8 cellular contexts compared by ENCODE assay signal in the genomic region with DNA sequence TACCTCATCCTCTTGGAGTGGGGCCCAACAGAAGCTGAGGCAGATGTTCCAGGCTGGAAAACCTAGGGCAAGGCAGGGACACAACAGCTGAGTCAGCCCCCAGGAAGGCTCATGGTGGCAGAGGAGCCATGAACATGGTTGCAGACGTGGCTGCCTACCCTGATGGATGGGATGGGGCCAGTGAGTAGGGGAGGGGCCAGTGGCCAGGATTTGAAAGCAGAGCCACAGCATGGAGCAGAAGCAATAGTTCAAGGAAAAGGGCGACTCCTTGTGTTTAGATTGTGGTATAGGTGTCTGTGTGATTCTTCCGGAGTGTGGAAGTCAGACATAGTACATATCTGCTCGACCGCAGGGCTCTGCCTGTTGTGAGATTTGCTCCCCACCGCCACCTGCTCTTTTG. TPM values are rescaled to one million over a fixed set of nuclear protein-coding genes. Genes with fewer than 3 reads are reported as not detected.
DNase-seq lines count a peak whose midpoint lies in the region; ATAC-seq and TF ChIP-seq lines count a peak whose summit lies in the region.

No MANE protein-coding gene starts in this region.

- DNase-seq in BJ (ENCODE audit: low read depth) (no peak), hepatocyte (ENCODE audit: low spot score) (no peak), C1 segment of cervical spinal cord (lab: John Stamatoyannopoulos, UW) (no peak), NCI-H2227 treated with DMSO at 0.1 percent for 48 hours (lab: John Stamatoyannopoulos, UW) (no peak), retina (no peak)
- DNase-seq in activated CD4-positive, alpha-beta T cell treated with anti-CD3 and anti-CD28 coated beads, Interleukin-2, amount 50 U/mL, for 4 hours = peak; percentile 10 to 20

- CTCF ChIA-PET in BJ (lab: Yijun Ruan, JAX) = interaction anchor here (1.0 to 3.6 kb wide), 8 partner anchors 9 to 256 kb away, joined by 3 to 13 read pairs (median 8); a partner anchor contains a TSS

- peak; percentile 12; the same call in 1 of the 2 replicates for TF ChIP-seq RAD21 in Ishikawa (IDR thresholded peaks at IDR 0.05; ENCODE audit: low read depth)

- TF ChIP-seq EP300 in Ishikawa (IDR thresholded peaks at IDR 0.05; ENCODE audit: borderline replicate concordance) = no peak

- ATAC-seq in GM18858 (IDR thresholded peaks at IDR 0.05; ENCODE audit: unreplicated experiment) = no peak

- H3K27me3 ChIP-seq in BJ (ENCODE audit: control insufficient read depth, insufficient read depth, low read length) (no peaks in the 10 kb centered on the region; the same call in 1 of the 2 replicates), hepatocyte (no peaks in the 10 kb centered on the region)

- no peak overlapping the region for H2AFZ ChIP-seq in hepatocyte

- H3K4me3 ChIP-seq in BJ (ENCODE audit: low read depth, low read length) (no peak overlapping the region), hepatocyte (no peak overlapping the region)

- TF ChIP-seq CTCF in BJ (IDR thresholded peaks at IDR 0.05; ENCODE audit: insufficient read depth, low read depth, low read length) = peak; percentile 26; the same call in 1 of the 2 replicates
- TF ChIP-seq CTCF in hepatocyte (IDR thresholded peaks at IDR 0.05; ENCODE audit: poor library complexity) = peak; percentile 24

- H4K20me1 ChIP-seq in hepatocyte (ENCODE audit: insufficient read depth, poor library complexity, severe bottlenecking) = no peaks in the 10 kb centered on the region

- H3K36me3 ChIP-seq in BJ (ENCODE audit: control insufficient read depth, insufficient read depth, low read length) (no peaks in the 10 kb centered on the region), hepatocyte (replicated peaks; ENCODE audit: insufficient read depth, low read depth) (no peaks in the 10 kb centered on the region)

- WGBS in hepatocyte (ENCODE audit: low lambda C conversion rate, missing lambda C conversion rate) = 86% methylated on average over 6 of the region's 6 CpGs

- H3K9me2 ChIP-seq in hepatocyte (replicated peaks; ENCODE audit: insufficient read depth) = no peaks in the 10 kb centered on the region

- no peaks in the 10 kb centered on the region for H3K9me3 ChIP-seq in hepatocyte (ENCODE audit: low read depth)

- H3K79me2 ChIP-seq in hepatocyte = no peaks in the 10 kb centered on the region

- no peak overlapping the region for H3K4me2 ChIP-seq in hepatocyte

- no peak overlapping the region for H3K27ac ChIP-seq in hepatocyte

- H3K4me1 ChIP-seq in hepatocyte (ENCODE audit: insufficient read depth) = no peaks in the 10 kb centered on the region

- POLR2A ChIA-PET in BJ (lab: Charles Lee) = no interaction called here

TF ChIP-seq in Ishikawa, 13 proteins besides CTCF, POLR2A, EP300 and RAD21:
- TF ChIP-seq TCF12 (IDR thresholded peaks at IDR 0.05; ENCODE audit: low read depth) (no peak), NFIC (IDR thresholded peaks at IDR 0.05) (no peak), CREB1 (IDR thresholded peaks at IDR 0.05; ENCODE audit: low read depth) (no peak), EGR1 (IDR thresholded peaks at IDR 0.05) (no peak), CEBPB (IDR thresholded peaks at IDR 0.05) (no peak), FOXM1 (IDR thresholded peaks at IDR 0.05; ENCODE audit: borderline replicate concordance, low read depth) (no peak), TEAD4 (IDR thresholded peaks at IDR 0.05) (no peak)

RNA-seq across cellular contexts. Expression of a gene that starts 24.2 kb away (rescaled TPM):
- polyA plus RNA-seq in BJ (2011; rRNA removed) (7.9 and 11.2 TPM in 2 replicates), hepatocyte (14.5 and 21.3 TPM in 2 replicates)
- 6.4 and 10.0 TPM in 2 replicates for polyA minus RNA-seq in BJ (2011; rRNA and poly(A)+ RNA removed)
- 25.8 and 29.2 TPM in 2 replicates for total RNA-seq in hepatocyte

Comparison
In these comparisons a context has a peak if more than half of its experiments do, and no peak if none do; other contexts are left out.
1. DNase-seq: peak in activated CD4-positive, alpha-beta T cell treated with anti-CD3 and anti-CD28 coated beads, Interleukin-2, amount 50 U/mL, for 4 hours (2 of 2); none in BJ (single experiment), hepatocyte (single experiment), C1 segment of cervical spinal cord (0 of 14), NCI-H2227 treated with DMSO at 0.1 percent for 48 hours (single experiment) and retina (single experiment).